In the genomic region with DNA sequence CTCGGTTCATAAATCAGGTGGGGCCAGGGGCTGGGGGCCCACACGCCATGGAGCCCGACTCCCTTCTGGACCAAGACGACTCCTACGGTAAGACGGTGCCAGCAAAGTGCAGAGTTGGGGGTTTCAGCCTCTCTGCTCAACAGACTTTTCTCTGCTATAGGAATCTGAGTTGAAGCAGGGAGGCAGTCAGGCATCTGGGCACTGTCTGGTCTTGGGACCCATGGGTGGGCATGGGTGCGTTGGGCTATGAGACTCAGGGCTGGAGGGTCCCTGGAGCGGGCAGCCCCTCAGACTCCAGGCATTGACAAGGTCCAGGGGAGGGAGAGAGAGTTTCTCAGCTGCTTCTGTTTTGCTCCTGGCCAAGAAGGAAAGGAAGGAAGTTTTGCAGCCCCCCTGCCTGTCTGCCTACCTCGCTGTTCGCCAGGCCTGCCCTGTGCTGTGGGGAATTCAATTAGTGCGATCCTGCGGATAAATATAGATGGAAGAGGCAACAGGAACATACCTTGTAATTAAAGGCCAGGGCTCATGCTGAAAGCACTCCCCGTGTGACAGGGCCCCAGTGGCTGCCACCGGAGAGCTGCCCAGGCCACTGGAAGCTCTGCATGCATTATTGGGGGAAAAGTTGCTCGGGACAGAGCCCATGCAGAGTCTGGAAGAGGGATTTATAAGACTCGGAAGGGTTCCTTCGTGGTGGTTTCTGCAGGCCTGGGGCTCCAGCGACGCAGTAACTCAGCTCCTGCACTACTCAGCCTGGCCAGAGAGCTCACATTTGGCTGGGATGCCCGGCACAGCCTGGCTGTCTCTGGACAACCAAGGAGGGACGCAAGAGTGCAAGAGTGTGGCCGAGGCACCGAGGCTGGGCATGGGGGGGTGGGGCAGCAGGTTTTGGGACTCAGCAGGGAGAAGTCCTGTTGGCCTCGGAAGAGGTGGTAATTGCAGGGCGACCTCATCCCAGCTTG, we compare ENCODE assay signal across 11 cellular contexts.
DNase-seq lines count a peak whose midpoint lies in the region; ATAC-seq and TF ChIP-seq lines count a peak whose summit lies in the region.
"Had no signal": no experiment of that assay in that cellular context is flagged by ENCODE, and none has a peak within 500 bp of the region (broad histone marks: within the 10 kb centered on the region; RNA-seq: fewer than 3 reads in every experiment).

No MANE protein-coding gene starts in this region.

- H3K36me3 ChIP-seq in SK-N-SH (replicated peaks in 1 of 2; ENCODE audit: control insufficient read depth in 1 of 2, insufficient read depth in 2 of 2, low read length in 1 of 2) (no peaks in the 10 kb centered on the region), esophagus muscularis mucosa (no peaks in the 10 kb centered on the region), muscle layer of duodenum (ENCODE audit: control insufficient read depth in 1 of 2, insufficient read depth in 2 of 2, low read length in 2 of 2) (no peaks in the 10 kb centered on the region), transverse colon (no peaks in the 10 kb centered on the region)

- no peaks in the 10 kb centered on the region for H4K20me1 ChIP-seq in SK-N-SH (ENCODE audit: insufficient read depth)

- H3K9me2 ChIP-seq in SK-N-SH, result no peaks in the 10 kb centered on the region

- peak overlapping the region; percentile 99 for H3K4me2 ChIP-seq in SK-N-SH

- H3K36me3 Mint-ChIP-seq in stimulated activated naive B cell treated with anti-CD40 and anti-IgM and Interleukin-4, amounts not matched to agents 10 μg/mL and 1 μg/mL and 100 μg/mL, for 72 hours, result no peaks in the 10 kb centered on the region
- H3K36me3 Mint-ChIP-seq: activated naive CD4-positive, alpha-beta T cell treated with anti-CD3 and anti-CD28 coated beads, Interleukin-2, amount 50 U/mL, for 72 hours had no signal

- H3K79me2 ChIP-seq in SK-N-SH (ENCODE audit: insufficient read depth), result peaks cover 22% of the 10 kb centered on the region; the same call in 1 of the 2 replicates

- H3K4me1 ChIP-seq in SK-N-SH (ENCODE audit: control insufficient read depth in 1 of 2, insufficient read depth in 2 of 2, low read depth in 1 of 2, low read length in 1 of 2), result peaks cover 26 to 49% of the 10 kb centered on the region in 2 experiments; a peak in 3 of 4 replicates
- H3K4me1 ChIP-seq in esophagus muscularis mucosa, result peaks cover 38 to 70% (median 67%) of the 10 kb centered on the region in 4 donors
- peaks cover 10 to 60% of the 10 kb centered on the region in 2 donors for H3K4me1 ChIP-seq in muscle layer of duodenum (ENCODE audit: control insufficient read depth in 1 of 2, insufficient read depth in 2 of 2, low read length in 2 of 2)
- peaks cover 11 to 29% (median 22%) of the 10 kb centered on the region in 4 donors for H3K4me1 ChIP-seq in transverse colon

- no peaks in the 10 kb centered on the region for H3K4me1 Mint-ChIP-seq in stimulated activated naive B cell treated with anti-CD40 and anti-IgM and Interleukin-4, amounts not matched to agents 10 μg/mL and 1 μg/mL and 100 μg/mL, for 72 hours

- peaks cover 43 to 52% of the 10 kb centered on the region in 2 donors for H3K27me3 Mint-ChIP-seq in stimulated activated naive B cell treated with anti-CD40 and anti-IgM and Interleukin-4, amounts not matched to agents 10 μg/mL and 1 μg/mL and 100 μg/mL, for 72 hours

- intact Hi-C loops in esophagus muscularis mucosa (cut with DNase I), result no loop called here
- intact Hi-C loops in transverse colon (cut with DNase I; ENCODE audit: low total_unique reads), result no loop called here

- ATAC-seq in stimulated activated naive B cell treated with anti-CD40 and anti-IgM and Interleukin-4, amounts not matched to agents 10 μg/mL and 1 μg/mL and 100 μg/mL, for 72 hours (replicated peaks), result no peak
- ATAC-seq: activated naive CD4-positive, alpha-beta T cell treated with anti-CD3 and anti-CD28 coated beads, Interleukin-2, amount 50 U/mL, for 72 hours had no signal

- peak overlapping the region; percentile 95 for H2AFZ ChIP-seq in SK-N-SH (ENCODE audit: low read depth)

- H3K27me3 ChIP-seq in SK-N-SH (ENCODE audit: insufficient read depth), result no peaks in the 10 kb centered on the region
- H3K27me3 ChIP-seq in esophagus muscularis mucosa, result no peaks in the 10 kb centered on the region
- no peaks in the 10 kb centered on the region for H3K27me3 ChIP-seq in muscle layer of duodenum (ENCODE audit: low read depth, low read length)
- no peaks in the 10 kb centered on the region for H3K27me3 ChIP-seq in transverse colon

- H3K9ac ChIP-seq in SK-N-SH, result peak overlapping the region; percentile 76

- in situ Hi-C loops in transverse colon (cut with MboI; ENCODE audit: low pct_ligation_motif_present in 1 of 4, low pct_unique_long_range_greater_than_20kb in 1 of 4, low sequenced_read_pairs in 3 of 4), result loop anchor here in 1 of 4 donors (25.0 kb wide), 1 partner anchor 420 kb away; no protein-coding TSS in a partner anchor

- TF ChIP-seq EP300 in SK-N-SH (IDR thresholded peaks at IDR 0.05; ENCODE audit: borderline replicate concordance in 1 of 2, low read depth in 1 of 2, low read length in 1 of 2) (peak in 1 of 2 experiments; percentile 92; a peak in 2 of 4 replicates), esophagus muscularis mucosa (IDR thresholded peaks at IDR 0.05) (no peak), transverse colon (IDR thresholded peaks at IDR 0.05; ENCODE audit: low read depth) (no peak)

- peak overlapping the region; percentile 92 to 97 for H3K27ac ChIP-seq in SK-N-SH (ENCODE audit: low read depth in 2 of 2, low read length in 1 of 2)
- peak overlapping the region; percentile 81 to 87 (median 84) for H3K27ac ChIP-seq in esophagus muscularis mucosa (replicated peaks in 1 of 4)
- H3K27ac ChIP-seq in muscle layer of duodenum (ENCODE audit: low read length), result peak overlapping the region; percentile 81
- H3K27ac ChIP-seq in transverse colon, result peak overlapping the region; percentile 71 to 87 (median 82)

- H3F3A ChIP-seq in SK-N-SH (replicated peaks; ENCODE audit: insufficient read depth), result peaks cover 23% of the 10 kb centered on the region

- POLR2A ChIA-PET in SK-N-SH (lab: Yijun Ruan, JAX), result interaction anchor here (0.8 kb wide), 1 partner anchor 10 kb away, joined by 3 read pairs; no protein-coding TSS in a partner anchor

- H3K4me3 ChIP-seq in SK-N-SH (ENCODE audit: low read depth in 2 of 2, low read length in 1 of 2) (peak overlapping the region; percentile 33 to 62), esophagus muscularis mucosa (peak overlapping the region; percentile 46 to 54 (median 50)), muscle layer of duodenum (ENCODE audit: low read depth in 1 of 2, low read length in 2 of 2) (peak overlapping the region; percentile 44 to 73), transverse colon (peak overlapping the region in 3 of 4 donors; percentile 16 to 33 (median 30))

- WGBS in SK-N-SH (ENCODE audit: low lambda C conversion rate), result 18% methylated on average over 15 of the region's 25 CpGs
- 20% methylated on average over 20 of the region's 25 CpGs for WGBS in esophagus muscularis mucosa
- WGBS in transverse colon (ENCODE audit: low coverage in 1 of 2), 2 donors, result 20 to 65% methylated on average over 1 to 21 of the region's 25 CpGs

- no peaks in the 10 kb centered on the region for H3K9me3 ChIP-seq in SK-N-SH
- H3K9me3 ChIP-seq in esophagus muscularis mucosa, result no peaks in the 10 kb centered on the region
- no peaks in the 10 kb centered on the region for H3K9me3 ChIP-seq in muscle layer of duodenum (ENCODE audit: control insufficient read depth in 1 of 2, low read length in 2 of 2)
- no peaks in the 10 kb centered on the region for H3K9me3 ChIP-seq in transverse colon

- TF ChIP-seq POLR2A in esophagus muscularis mucosa (IDR thresholded peaks at IDR 0.05; ENCODE audit: low read depth) (no peak), transverse colon (IDR thresholded peaks at IDR 0.05) (no peak)

- H3K4me3 Mint-ChIP-seq in stimulated activated naive B cell treated with anti-CD40 and anti-IgM and Interleukin-4, amounts not matched to agents 10 μg/mL and 1 μg/mL and 100 μg/mL, for 72 hours, result no peak overlapping the region

- DNase-seq in SK-N-SH (peak; percentile 85), esophagus muscularis mucosa (ENCODE audit: extremely low spot score) (no peak), transverse colon (no peak), GOT3 (lab: John Stamatoyannopoulos, UW) (no peak), NCI-H2081 treated with DMSO at 0.1 percent for 48 hours (lab: John Stamatoyannopoulos, UW) (no peak)
- no peak for DNase-seq in stimulated activated naive B cell treated with anti-CD40 and anti-IgM and Interleukin-4, amounts not matched to agents 10 μg/mL and 1 μg/mL and 100 μg/mL, for 72 hours
- DNase-seq: activated CD4-positive, alpha-beta T cell treated with anti-CD3 and anti-CD28 coated beads for 4 hours; NCI-H2029; RPMI8226 had no signal

- TF ChIP-seq RAD21 in SK-N-SH (IDR thresholded peaks at IDR 0.05; ENCODE audit: low read length), result no peak; the same call in 1 of the 2 replicates

- no peak; the same call in 1 of the 2 replicates for TF ChIP-seq CTCF in SK-N-SH (IDR thresholded peaks at IDR 0.05)
- peak in 1 of 3 experiments; percentile 39 for TF ChIP-seq CTCF in esophagus muscularis mucosa (IDR thresholded peaks at IDR 0.05)
- peak in 1 of 5 experiments; percentile 10 for TF ChIP-seq CTCF in transverse colon (IDR thresholded peaks at IDR 0.05)

- no peak overlapping the region for H3K27ac Mint-ChIP-seq in stimulated activated naive B cell treated with anti-CD40 and anti-IgM and Interleukin-4, amounts not matched to agents 10 μg/mL and 1 μg/mL and 100 μg/mL, for 72 hours
- H3K27ac Mint-ChIP-seq: activated naive CD4-positive, alpha-beta T cell treated with anti-CD3 and anti-CD28 coated beads, Interleukin-2, amount 50 U/mL, for 72 hours had no signal

- CTCF ChIA-PET in SK-N-SH (lab: Yijun Ruan, JAX), result interaction anchor here (0.6 to 4.4 kb wide), 17 partner anchors 10 to 248 kb away, joined by 3 to 30 read pairs (median 4); no protein-coding TSS in a partner anchor

- H3K9me3 Mint-ChIP-seq in stimulated activated naive B cell treated with anti-CD40 and anti-IgM and Interleukin-4, amounts not matched to agents 10 μg/mL and 1 μg/mL and 100 μg/mL, for 72 hours, result no peaks in the 10 kb centered on the region
- H3K9me3 Mint-ChIP-seq: activated naive CD4-positive, alpha-beta T cell treated with anti-CD3 and anti-CD28 coated beads, Interleukin-2, amount 50 U/mL, for 72 hours had no signal

TF ChIP-seq in SK-N-SH, 30 proteins besides CTCF, POLR2A, EP300 and RAD21 (continues in another document):
- TF ChIP-seq FOXJ3 (CRISPR knock-in tag; IDR thresholded peaks at IDR 0.05), result peak; percentile 96
- peak; percentile 27; the same call in 1 of the 2 replicates for TF ChIP-seq SMC3 (IDR thresholded peaks at IDR 0.05; ENCODE audit: low read depth, low read length)
